ENCODE assay signal across 1 cellular context in the genomic region with DNA sequence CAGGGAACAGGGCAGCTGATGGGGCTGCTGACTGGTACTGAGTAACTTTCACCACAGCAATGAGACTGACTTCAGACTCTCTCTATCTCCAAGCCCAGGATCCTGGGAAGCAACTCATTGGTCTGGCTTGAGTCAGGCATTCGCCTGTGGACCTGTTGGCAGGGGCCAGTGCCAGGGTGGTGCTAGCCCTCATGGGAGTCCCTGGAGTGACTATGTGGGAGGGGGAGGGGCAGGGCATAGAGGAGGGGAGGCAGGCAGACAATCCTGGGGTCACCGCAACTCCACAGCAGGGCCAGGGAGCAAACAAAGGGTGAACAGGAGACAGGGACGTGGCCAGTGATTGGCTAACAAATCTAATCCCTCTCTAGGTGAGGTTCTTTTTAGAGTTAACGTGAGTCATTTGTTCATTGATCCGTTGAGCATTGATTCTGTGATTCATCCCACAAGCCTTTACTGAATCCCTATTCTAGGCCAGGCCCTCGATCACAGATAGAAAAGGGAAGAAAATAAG.
TF ChIP-seq lines count a peak whose summit lies in the region.

No MANE protein-coding gene starts in this region.

TF ChIP-seq in H1, 55 proteins besides CTCF, POLR2A, EP300 and RAD21:
- TF ChIP-seq EGR1 (IDR thresholded peaks at IDR 0.05; ENCODE audit: borderline replicate concordance, low read depth, low read length) (no peak), SP2 (IDR thresholded peaks at IDR 0.05; ENCODE audit: low read length) (no peak), CEBPB (IDR thresholded peaks at IDR 0.05; ENCODE audit: low read depth, low read length) (no peak), CBX5 (IDR thresholded peaks at IDR 0.05; ENCODE audit: low read depth, low read length) (no peak), RBBP5 (IDR thresholded peaks at IDR 0.05; ENCODE audit: borderline replicate concordance, low read depth, low read length) (no peak), TAF1 (IDR thresholded peaks at IDR 0.05; ENCODE audit: low read depth, low read length) (no peak), SP1 (IDR thresholded peaks at IDR 0.05; ENCODE audit: low read depth, low read length) (no peak), POU5F1 (IDR thresholded peaks at IDR 0.05; ENCODE audit: low read depth, low read length) (no peak), NANOG (IDR thresholded peaks at IDR 0.05; ENCODE audit: insufficient read depth, low read depth, low read length, poor library complexity, severe bottlenecking) (no peak), RNF2 (IDR thresholded peaks at IDR 0.05; ENCODE audit: borderline replicate concordance, low read depth, low read length, missing control alignments, poor library complexity, severe bottlenecking) (no peak), TAF7 (optimal IDR thresholded peaks at IDR 0.05; ENCODE audit: borderline replicate concordance, low read depth, low read length) (no peak), MAFK (IDR thresholded peaks at IDR 0.05; ENCODE audit: low read depth, low read length) (no peak), SUZ12 (IDR thresholded peaks at IDR 0.05; ENCODE audit: low read length) (no peak), JUND (IDR thresholded peaks at IDR 0.05; ENCODE audit: low read length) (no peak), BRCA1 (IDR thresholded peaks at IDR 0.05; ENCODE audit: low read depth, low read length) (no peak)
- TF ChIP-seq, protein P1, sequence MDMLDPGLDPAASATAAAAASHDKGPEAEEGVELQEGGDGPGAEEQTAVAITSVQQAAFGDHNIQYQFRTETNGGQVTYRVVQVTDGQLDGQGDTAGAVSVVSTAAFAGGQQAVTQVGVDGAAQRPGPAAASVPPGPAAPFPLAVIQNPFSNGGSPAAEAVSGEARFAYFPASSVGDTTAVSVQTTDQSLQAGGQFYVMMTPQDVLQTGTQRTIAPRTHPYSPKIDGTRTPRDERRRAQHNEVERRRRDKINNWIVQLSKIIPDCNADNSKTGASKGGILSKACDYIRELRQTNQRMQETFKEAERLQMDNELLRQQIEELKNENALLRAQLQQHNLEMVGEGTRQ (IDR thresholded peaks at IDR 0.05; ENCODE audit: low read length), result no peak
- TF ChIP-seq, protein P2, sequence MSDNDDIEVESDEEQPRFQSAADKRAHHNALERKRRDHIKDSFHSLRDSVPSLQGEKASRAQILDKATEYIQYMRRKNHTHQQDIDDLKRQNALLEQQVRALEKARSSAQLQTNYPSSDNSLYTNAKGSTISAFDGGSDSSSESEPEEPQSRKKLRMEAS (IDR thresholded peaks at IDR 0.05), result no peak
- TF ChIP-seq, protein P3, sequence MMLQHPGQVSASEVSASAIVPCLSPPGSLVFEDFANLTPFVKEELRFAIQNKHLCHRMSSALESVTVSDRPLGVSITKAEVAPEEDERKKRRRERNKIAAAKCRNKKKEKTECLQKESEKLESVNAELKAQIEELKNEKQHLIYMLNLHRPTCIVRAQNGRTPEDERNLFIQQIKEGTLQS (IDR thresholded peaks at IDR 0.05; ENCODE audit: insufficient read depth, low read depth, low read length), result no peak
- TF ChIP-seq, protein P4, sequence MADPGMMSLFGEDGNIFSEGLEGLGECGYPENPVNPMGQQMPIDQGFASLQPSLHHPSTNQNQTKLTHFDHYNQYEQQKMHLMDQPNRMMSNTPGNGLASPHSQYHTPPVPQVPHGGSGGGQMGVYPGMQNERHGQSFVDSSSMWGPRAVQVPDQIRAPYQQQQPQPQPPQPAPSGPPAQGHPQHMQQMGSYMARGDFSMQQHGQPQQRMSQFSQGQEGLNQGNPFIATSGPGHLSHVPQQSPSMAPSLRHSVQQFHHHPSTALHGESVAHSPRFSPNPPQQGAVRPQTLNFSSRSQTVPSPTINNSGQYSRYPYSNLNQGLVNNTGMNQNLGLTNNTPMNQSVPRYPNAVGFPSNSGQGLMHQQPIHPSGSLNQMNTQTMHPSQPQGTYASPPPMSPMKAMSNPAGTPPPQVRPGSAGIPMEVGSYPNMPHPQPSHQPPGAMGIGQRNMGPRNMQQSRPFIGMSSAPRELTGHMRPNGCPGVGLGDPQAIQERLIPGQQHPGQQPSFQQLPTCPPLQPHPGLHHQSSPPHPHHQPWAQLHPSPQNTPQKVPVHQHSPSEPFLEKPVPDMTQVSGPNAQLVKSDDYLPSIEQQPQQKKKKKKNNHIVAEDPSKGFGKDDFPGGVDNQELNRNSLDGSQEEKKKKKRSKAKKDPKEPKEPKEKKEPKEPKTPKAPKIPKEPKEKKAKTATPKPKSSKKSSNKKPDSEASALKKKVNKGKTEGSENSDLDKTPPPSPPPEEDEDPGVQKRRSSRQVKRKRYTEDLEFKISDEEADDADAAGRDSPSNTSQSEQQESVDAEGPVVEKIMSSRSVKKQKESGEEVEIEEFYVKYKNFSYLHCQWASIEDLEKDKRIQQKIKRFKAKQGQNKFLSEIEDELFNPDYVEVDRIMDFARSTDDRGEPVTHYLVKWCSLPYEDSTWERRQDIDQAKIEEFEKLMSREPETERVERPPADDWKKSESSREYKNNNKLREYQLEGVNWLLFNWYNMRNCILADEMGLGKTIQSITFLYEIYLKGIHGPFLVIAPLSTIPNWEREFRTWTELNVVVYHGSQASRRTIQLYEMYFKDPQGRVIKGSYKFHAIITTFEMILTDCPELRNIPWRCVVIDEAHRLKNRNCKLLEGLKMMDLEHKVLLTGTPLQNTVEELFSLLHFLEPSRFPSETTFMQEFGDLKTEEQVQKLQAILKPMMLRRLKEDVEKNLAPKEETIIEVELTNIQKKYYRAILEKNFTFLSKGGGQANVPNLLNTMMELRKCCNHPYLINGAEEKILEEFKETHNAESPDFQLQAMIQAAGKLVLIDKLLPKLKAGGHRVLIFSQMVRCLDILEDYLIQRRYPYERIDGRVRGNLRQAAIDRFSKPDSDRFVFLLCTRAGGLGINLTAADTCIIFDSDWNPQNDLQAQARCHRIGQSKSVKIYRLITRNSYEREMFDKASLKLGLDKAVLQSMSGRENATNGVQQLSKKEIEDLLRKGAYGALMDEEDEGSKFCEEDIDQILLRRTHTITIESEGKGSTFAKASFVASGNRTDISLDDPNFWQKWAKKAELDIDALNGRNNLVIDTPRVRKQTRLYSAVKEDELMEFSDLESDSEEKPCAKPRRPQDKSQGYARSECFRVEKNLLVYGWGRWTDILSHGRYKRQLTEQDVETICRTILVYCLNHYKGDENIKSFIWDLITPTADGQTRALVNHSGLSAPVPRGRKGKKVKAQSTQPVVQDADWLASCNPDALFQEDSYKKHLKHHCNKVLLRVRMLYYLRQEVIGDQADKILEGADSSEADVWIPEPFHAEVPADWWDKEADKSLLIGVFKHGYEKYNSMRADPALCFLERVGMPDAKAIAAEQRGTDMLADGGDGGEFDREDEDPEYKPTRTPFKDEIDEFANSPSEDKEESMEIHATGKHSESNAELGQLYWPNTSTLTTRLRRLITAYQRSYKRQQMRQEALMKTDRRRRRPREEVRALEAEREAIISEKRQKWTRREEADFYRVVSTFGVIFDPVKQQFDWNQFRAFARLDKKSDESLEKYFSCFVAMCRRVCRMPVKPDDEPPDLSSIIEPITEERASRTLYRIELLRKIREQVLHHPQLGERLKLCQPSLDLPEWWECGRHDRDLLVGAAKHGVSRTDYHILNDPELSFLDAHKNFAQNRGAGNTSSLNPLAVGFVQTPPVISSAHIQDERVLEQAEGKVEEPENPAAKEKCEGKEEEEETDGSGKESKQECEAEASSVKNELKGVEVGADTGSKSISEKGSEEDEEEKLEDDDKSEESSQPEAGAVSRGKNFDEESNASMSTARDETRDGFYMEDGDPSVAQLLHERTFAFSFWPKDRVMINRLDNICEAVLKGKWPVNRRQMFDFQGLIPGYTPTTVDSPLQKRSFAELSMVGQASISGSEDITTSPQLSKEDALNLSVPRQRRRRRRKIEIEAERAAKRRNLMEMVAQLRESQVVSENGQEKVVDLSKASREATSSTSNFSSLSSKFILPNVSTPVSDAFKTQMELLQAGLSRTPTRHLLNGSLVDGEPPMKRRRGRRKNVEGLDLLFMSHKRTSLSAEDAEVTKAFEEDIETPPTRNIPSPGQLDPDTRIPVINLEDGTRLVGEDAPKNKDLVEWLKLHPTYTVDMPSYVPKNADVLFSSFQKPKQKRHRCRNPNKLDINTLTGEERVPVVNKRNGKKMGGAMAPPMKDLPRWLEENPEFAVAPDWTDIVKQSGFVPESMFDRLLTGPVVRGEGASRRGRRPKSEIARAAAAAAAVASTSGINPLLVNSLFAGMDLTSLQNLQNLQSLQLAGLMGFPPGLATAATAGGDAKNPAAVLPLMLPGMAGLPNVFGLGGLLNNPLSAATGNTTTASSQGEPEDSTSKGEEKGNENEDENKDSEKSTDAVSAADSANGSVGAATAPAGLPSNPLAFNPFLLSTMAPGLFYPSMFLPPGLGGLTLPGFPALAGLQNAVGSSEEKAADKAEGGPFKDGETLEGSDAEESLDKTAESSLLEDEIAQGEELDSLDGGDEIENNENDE (IDR thresholded peaks at IDR 0.05; ENCODE audit: insufficient replicate concordance, low read length), result no peak
